Comparison of ENCODE assay signal across 8 cellular contexts in the genomic region with DNA sequence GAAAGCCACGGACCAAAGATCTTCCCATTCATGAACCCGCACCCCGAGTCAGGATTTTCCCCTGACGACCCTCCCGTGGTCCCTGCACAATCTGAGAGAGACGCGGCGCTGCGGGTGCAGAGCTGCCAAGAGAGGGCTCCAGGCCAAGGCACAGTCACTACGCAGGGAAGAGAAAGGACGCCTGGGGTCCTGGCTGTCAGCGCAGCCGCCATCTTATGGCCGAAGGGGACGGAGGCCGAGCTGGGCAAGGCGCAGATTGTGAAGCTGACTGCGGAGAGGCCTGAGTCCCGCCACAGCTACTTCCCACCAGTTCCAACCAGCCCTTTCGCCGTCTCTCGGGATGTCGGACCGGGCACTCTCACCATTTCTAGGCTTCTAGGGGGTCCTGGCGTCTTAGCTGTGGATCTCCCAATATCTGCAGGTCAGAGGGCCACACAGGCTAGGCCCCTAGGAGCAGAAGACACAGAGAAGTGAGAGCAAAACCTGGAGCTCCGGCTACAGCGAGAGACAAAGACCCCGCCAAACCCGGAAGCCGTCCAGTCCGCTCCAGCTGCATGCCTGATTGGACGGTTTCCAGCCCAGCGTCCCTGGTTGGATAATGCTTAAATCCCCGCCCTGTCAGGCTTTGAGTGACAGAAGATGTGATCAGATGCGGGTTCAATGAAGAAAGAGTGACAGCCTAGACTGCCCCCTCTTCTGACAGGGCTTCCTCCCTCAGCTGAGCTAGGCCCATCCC. TPM values are rescaled to one million over a fixed set of nuclear protein-coding genes. Genes with fewer than 3 reads are reported as not detected.
DNase-seq lines count a peak whose midpoint lies in the region; ATAC-seq and TF ChIP-seq lines count a peak whose summit lies in the region.

A gene (minus strand): TSS at position 515 of the 736 bp plus-strand sequence. CDS start 150 bp downstream, at position 365.

- H3K36me3 Mint-ChIP-seq in IgD-negative memory B cell: peaks cover 7% of the 10 kb centered on the region

- DNase-seq in DMS153 (lab: John Stamatoyannopoulos, UW): peak; percentile 84
- peak; percentile 84 to 86 for DNase-seq in PC-9
- peak; percentile 81 for DNase-seq in activated T-cell treated with anti-CD3 and anti-CD28 coated beads, Interleukin-2, amount 50 U/mL, for 1 hour
- DNase-seq in stimulated activated CD8-positive, alpha-beta memory T cell treated with anti-CD3 and anti-CD28 coated beads, Interleukin-4, amount 100 ng/mL, for 48 hours: peak; percentile 90

- H3K27me3 ChIP-seq in PC-9 (ENCODE audit: insufficient read depth, low read depth) (no peaks in the 10 kb centered on the region), mucosa of stomach (ENCODE audit: control insufficient read depth, insufficient read depth, low read length) (no peaks in the 10 kb centered on the region)

- H3F3A ChIP-seq in PC-9 (ENCODE audit: insufficient read depth, low read depth): no peaks in the 10 kb centered on the region

- H3K4me3 ChIP-seq in PC-9 (peak within 1 kb of the TSS; percentile 79), mucosa of stomach (ENCODE audit: low read length) (peak within 1 kb of the TSS; percentile 70)

- peaks cover 18 to 22% (median 19%) of the 10 kb centered on the region in 3 donors for H3K4me1 Mint-ChIP-seq in IgD-negative memory B cell

- H3K4me1 ChIP-seq in PC-9 (replicated peaks; ENCODE audit: insufficient read depth) (peaks cover 10% of the 10 kb centered on the region), mucosa of stomach (ENCODE audit: control insufficient read depth, insufficient read depth, low read length) (peaks cover 4% of the 10 kb centered on the region)

- H4K20me1 ChIP-seq in PC-9 (ENCODE audit: insufficient read depth): no peaks in the 10 kb centered on the region

- peak within 1 kb of the TSS; percentile 85 for H3K9ac ChIP-seq in mucosa of stomach (ENCODE audit: low read length)

- peaks cover 16% of the 10 kb centered on the region for H3K79me2 ChIP-seq in PC-9 (ENCODE audit: low read depth)

- peak within 1 kb of the TSS; percentile 95 to 100 (median 98) for H3K4me3 Mint-ChIP-seq in IgD-negative memory B cell

- H3K27ac Mint-ChIP-seq in IgD-negative memory B cell: peak within 1 kb of the TSS; percentile 92 to 100 (median 94)

- POLR2A ChIA-PET in PC-9 (lab: Charles Lee; ENCODE audit: unreplicated experiment): interaction anchor here (0.6 to 1.1 kb wide), 6 partner anchors 64 to 1486 kb away, joined by 3 to 5 read pairs (median 4); a partner anchor contains a TSS

- TSS peak; percentile 54 for BruUV-seq in PC-9 (replicated peaks; lab: Mats Ljungman, UMichigan)

- intact Hi-C loops in PC-9 (cut with micrococcal nuclease; ENCODE audit: unreplicated experiment): loop anchor here (5.0 kb wide), 1 partner anchor 1990 kb away; no protein-coding TSS in a partner anchor

- no peaks in the 10 kb centered on the region for H3K27me3 Mint-ChIP-seq in IgD-negative memory B cell

- ATAC-seq in GM21576 (IDR thresholded peaks at IDR 0.05; ENCODE audit: unreplicated experiment) (peak; percentile 97), esophagus mucosa (peak; percentile 93)

- H3K9me2 ChIP-seq in PC-9 (ENCODE audit: insufficient read depth): no peaks in the 10 kb centered on the region

- no peaks in the 10 kb centered on the region for H3K9me3 Mint-ChIP-seq in IgD-negative memory B cell

- H3K9me3 ChIP-seq in PC-9 (ENCODE audit: insufficient read depth, low read depth) (peaks cover 7% of the 10 kb centered on the region; the same call in 1 of the 2 replicates), mucosa of stomach (ENCODE audit: control insufficient read depth, low read length) (no peaks in the 10 kb centered on the region)

- peak within 1 kb of the TSS; percentile 87 for H2AFZ ChIP-seq in PC-9

- peak within 1 kb of the TSS; percentile 87 for H3K4me2 ChIP-seq in PC-9

- CTCF ChIA-PET in PC-9 (lab: Charles Lee): no interaction called here

- 0 out of 2 replicates have a peak within 1 kb of the TSS, but pooled peaks have one; percentile 23 for H3K27ac ChIP-seq in PC-9

- no peak for TF ChIP-seq CTCF in PC-9 (conservative IDR thresholded peaks at IDR 0.05)

- H3K36me3 ChIP-seq in PC-9 (ENCODE audit: low read depth) (peaks cover 37% of the 10 kb centered on the region), mucosa of stomach (ENCODE audit: control insufficient read depth, insufficient read depth, low read length) (no peaks in the 10 kb centered on the region)

RNA-seq across cellular contexts. Expression of the gene that starts here (rescaled TPM):
- 14.4 TPM for polyA plus RNA-seq in IgD-negative memory B cell
- total RNA-seq in PC-9 (2021) (7.7 and 8.1 TPM in 2 replicates), esophagus mucosa (3.5 TPM)

Comparison
In these comparisons a context has a peak if more than half of its experiments do, and no peak if none do; other contexts are left out.
1. Peak in every context shown above with its lines: DNase-seq, ATAC-seq, H3K4me3 ChIP-seq and H3K27ac ChIP-seq.